In the genomic region with DNA sequence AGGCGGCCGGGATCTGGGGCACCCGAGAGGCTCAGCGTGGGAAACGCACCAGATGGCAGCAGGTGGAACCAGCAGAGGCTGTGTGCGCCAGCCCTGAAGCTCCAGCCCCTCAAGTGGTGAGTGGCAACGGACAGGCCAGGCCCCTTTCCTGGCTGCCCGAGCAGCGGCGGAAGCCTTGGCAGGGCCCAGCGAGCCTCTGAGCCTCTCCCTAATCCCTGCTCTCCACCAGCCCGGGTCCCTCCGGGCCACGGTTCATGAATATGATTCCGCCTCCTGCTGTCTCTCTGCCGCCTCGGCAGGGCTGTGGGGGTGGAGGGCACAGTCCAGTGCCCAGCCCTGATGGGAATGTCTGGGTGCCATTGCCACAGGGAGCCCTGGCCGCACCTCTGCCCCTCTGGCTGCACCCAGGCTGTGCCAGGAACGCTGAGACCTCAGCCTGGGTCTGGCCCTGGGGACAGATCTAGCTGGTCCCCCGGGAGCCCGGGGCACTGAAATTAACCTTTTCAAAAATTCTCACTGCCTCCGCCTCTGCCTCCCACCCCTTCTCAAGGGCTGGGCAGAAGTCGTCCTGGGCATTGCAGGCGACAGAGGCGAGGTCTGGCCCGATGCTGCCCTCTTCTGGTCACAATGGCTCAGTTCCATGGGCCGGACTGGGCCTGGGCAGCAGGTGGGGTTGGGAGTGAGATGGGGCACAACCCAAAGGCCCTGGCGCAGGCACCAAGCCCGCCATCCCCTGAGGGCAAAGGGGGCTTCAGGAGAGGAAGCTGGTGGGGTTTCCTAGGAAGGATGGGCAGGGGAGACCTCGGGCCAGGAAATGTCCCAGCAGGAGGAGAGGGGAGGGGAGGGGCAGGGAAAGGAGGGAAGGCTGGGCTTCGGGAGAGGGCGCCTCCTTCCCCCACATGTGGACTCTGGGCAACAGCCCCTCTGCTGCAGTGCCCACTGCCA, we compare ENCODE assay signal across 8 cellular contexts. TPM values are rescaled to one million over a fixed set of nuclear protein-coding genes. Genes with fewer than 3 reads are reported as not detected.
DNase-seq lines count a peak whose midpoint lies in the region; ATAC-seq and TF ChIP-seq lines count a peak whose summit lies in the region.

No MANE protein-coding gene starts in this region.

- peak; percentile 42 to 76 (median 64) for DNase-seq in CD4-positive, alpha-beta T cell
- DNase-seq in M059J (ENCODE audit: low read depth) (peak; percentile 67), cardiac septum (ENCODE audit: low spot score) (peak; percentile 85), posterior vena cava (ENCODE audit: low spot score) (peak; percentile 94), type B pancreatic cell (ENCODE audit: extremely low spot score, unreplicated experiment) (no peak)
- peak; percentile 76 to 85 for DNase-seq in activated naive CD4-positive, alpha-beta T cell treated with anti-CD3 and anti-CD28 coated beads, Interleukin-2, amount 50 U/mL, for 72 hours (ENCODE audit: low spot score in 2 of 2)

- no peaks in the 10 kb centered on the region for H3K9me3 Mint-ChIP-seq in CD4-positive, alpha-beta T cell
- H3K9me3 Mint-ChIP-seq in activated naive CD4-positive, alpha-beta T cell treated with anti-CD3 and anti-CD28 coated beads, Interleukin-2, amount 50 U/mL, for 72 hours: no peaks in the 10 kb centered on the region
- H3K9me3 Mint-ChIP-seq in type B pancreatic cell: no peaks in the 10 kb centered on the region

- POLR2A ChIA-PET in CD4-positive, alpha-beta T cell (lab: Charles Lee): interaction anchor here (0.6 kb wide), 1 partner anchor 309 kb away, joined by 3 read pairs; no protein-coding TSS in a partner anchor

- peaks cover 5% of the 10 kb centered on the region for H3K4me1 Mint-ChIP-seq in CD4-positive, alpha-beta T cell (ENCODE audit: low read depth)
- peaks cover 8% of the 10 kb centered on the region for H3K4me1 Mint-ChIP-seq in type B pancreatic cell (ENCODE audit: unreplicated experiment)

- no peak overlapping the region for H3K4me3 Mint-ChIP-seq in CD4-positive, alpha-beta T cell
- H3K4me3 Mint-ChIP-seq in type B pancreatic cell: no peak overlapping the region

- intact Hi-C loops in CD4-positive, alpha-beta T cell (cut with DNase I, micrococcal nuclease): loop anchor here in 1 of 2 experiments (1.0 to 10.0 kb wide), 4 partner anchors 113 to 679 kb away; no protein-coding TSS in a partner anchor
- intact Hi-C loops in cardiac septum (cut with DNase I) (loop anchor here (1.0 kb wide), 1 partner anchor 113 kb away; no protein-coding TSS in a partner anchor), posterior vena cava (cut with DNase I) (loop anchor here in 1 of 2 donors (10.0 kb wide), 1 partner anchor 99 kb away; no protein-coding TSS in a partner anchor)

- TF ChIP-seq CTCF in CD4-positive, alpha-beta T cell (IDR thresholded peaks at IDR 0.05): peak; percentile 82
- TF ChIP-seq CTCF in type B pancreatic cell (conservative IDR thresholded peaks at IDR 0.05): peak; percentile 92

- H3K27me3 Mint-ChIP-seq in CD4-positive, alpha-beta T cell: peaks cover 5% of the 10 kb centered on the region
- H3K27me3 Mint-ChIP-seq in type B pancreatic cell: peaks cover 15% of the 10 kb centered on the region

- H3K27me3 ChIP-seq in CD4-positive, alpha-beta T cell (ENCODE audit: control insufficient read depth, insufficient read depth, low read length): no peaks in the 10 kb centered on the region

- no peak overlapping the region for H3K27ac Mint-ChIP-seq in CD4-positive, alpha-beta T cell
- no peak overlapping the region for H3K27ac Mint-ChIP-seq in activated naive CD4-positive, alpha-beta T cell treated with anti-CD3 and anti-CD28 coated beads, Interleukin-2, amount 50 U/mL, for 72 hours
- H3K27ac Mint-ChIP-seq in type B pancreatic cell: no peak overlapping the region

- CTCF ChIA-PET in CD4-positive, alpha-beta T cell (lab: Charles Lee): no interaction called here

- no peaks in the 10 kb centered on the region for H3K36me3 Mint-ChIP-seq in CD4-positive, alpha-beta T cell (ENCODE audit: low read depth)
- H3K36me3 Mint-ChIP-seq in activated naive CD4-positive, alpha-beta T cell treated with anti-CD3 and anti-CD28 coated beads, Interleukin-2, amount 50 U/mL, for 72 hours: no peaks in the 10 kb centered on the region
- H3K36me3 Mint-ChIP-seq in type B pancreatic cell: no peaks in the 10 kb centered on the region

- H3K27ac ChIP-seq in CD4-positive, alpha-beta T cell (ENCODE audit: low read depth, low read length): no peak overlapping the region

- H3K9me3 ChIP-seq in CD4-positive, alpha-beta T cell (ENCODE audit: control insufficient read depth, low read length): no peaks in the 10 kb centered on the region

- ATAC-seq in CD4-positive, alpha-beta T cell (ENCODE audit: poor library complexity): peak; percentile 96
- ATAC-seq in GM19467 (IDR thresholded peaks at IDR 0.05; ENCODE audit: unreplicated experiment) (peak; percentile 80), SK-N-SH treated with all-trans-retinoic acid at 6 μM for 48 hours (peak; percentile 96)
- peak; percentile 94 to 96 for ATAC-seq in activated naive CD4-positive, alpha-beta T cell treated with anti-CD3 and anti-CD28 coated beads, Interleukin-2, amount 50 U/mL, for 72 hours

TF ChIP-seq in SK-N-SH treated with all-trans-retinoic acid at 6 μM for 48 hours, 23 proteins besides CTCF, POLR2A, EP300 and RAD21 (continues in another document):
- TF ChIP-seq ISL1 (CRISPR knock-in tag; IDR thresholded peaks at IDR 0.05) (no peak), OSR1 (CRISPR knock-in tag; IDR thresholded peaks at IDR 0.05) (no peak), PPARA (CRISPR knock-in tag; IDR thresholded peaks at IDR 0.05; ENCODE audit: borderline replicate concordance) (no peak), ZFP30 (CRISPR knock-in tag; IDR thresholded peaks at IDR 0.05) (no peak), SNAI2 (CRISPR knock-in tag; IDR thresholded peaks at IDR 0.05) (no peak), BACH2 (CRISPR knock-in tag; IDR thresholded peaks at IDR 0.05; ENCODE audit: borderline replicate concordance) (no peak), ZC3H10 (CRISPR knock-in tag; IDR thresholded peaks at IDR 0.05) (no peak)
- TF ChIP-seq, protein P1, sequence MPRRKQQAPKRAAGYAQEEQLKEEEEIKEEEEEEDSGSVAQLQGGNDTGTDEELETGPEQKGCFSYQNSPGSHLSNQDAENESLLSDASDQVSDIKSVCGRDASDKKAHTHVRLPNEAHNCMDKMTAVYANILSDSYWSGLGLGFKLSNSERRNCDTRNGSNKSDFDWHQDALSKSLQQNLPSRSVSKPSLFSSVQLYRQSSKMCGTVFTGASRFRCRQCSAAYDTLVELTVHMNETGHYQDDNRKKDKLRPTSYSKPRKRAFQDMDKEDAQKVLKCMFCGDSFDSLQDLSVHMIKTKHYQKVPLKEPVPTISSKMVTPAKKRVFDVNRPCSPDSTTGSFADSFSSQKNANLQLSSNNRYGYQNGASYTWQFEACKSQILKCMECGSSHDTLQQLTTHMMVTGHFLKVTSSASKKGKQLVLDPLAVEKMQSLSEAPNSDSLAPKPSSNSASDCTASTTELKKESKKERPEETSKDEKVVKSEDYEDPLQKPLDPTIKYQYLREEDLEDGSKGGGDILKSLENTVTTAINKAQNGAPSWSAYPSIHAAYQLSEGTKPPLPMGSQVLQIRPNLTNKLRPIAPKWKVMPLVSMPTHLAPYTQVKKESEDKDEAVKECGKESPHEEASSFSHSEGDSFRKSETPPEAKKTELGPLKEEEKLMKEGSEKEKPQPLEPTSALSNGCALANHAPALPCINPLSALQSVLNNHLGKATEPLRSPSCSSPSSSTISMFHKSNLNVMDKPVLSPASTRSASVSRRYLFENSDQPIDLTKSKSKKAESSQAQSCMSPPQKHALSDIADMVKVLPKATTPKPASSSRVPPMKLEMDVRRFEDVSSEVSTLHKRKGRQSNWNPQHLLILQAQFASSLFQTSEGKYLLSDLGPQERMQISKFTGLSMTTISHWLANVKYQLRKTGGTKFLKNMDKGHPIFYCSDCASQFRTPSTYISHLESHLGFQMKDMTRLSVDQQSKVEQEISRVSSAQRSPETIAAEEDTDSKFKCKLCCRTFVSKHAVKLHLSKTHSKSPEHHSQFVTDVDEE (CRISPR knock-in tag; IDR thresholded peaks at IDR 0.05): no peak
- TF ChIP-seq, protein P2, sequence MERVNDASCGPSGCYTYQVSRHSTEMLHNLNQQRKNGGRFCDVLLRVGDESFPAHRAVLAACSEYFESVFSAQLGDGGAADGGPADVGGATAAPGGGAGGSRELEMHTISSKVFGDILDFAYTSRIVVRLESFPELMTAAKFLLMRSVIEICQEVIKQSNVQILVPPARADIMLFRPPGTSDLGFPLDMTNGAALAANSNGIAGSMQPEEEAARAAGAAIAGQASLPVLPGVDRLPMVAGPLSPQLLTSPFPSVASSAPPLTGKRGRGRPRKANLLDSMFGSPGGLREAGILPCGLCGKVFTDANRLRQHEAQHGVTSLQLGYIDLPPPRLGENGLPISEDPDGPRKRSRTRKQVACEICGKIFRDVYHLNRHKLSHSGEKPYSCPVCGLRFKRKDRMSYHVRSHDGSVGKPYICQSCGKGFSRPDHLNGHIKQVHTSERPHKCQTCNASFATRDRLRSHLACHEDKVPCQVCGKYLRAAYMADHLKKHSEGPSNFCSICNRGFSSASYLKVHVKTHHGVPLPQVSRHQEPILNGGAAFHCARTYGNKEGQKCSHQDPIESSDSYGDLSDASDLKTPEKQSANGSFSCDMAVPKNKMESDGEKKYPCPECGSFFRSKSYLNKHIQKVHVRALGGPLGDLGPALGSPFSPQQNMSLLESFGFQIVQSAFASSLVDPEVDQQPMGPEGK (CRISPR knock-in tag; IDR thresholded peaks at IDR 0.05; ENCODE audit: borderline replicate concordance): no peak

RNA-seq across cellular contexts. Expression of a gene that starts 20.3 kb away (rescaled TPM):
- total RNA-seq in CD4-positive, alpha-beta T cell: not detected
- not detected in 2 replicates for total RNA-seq in M059J (2014; rRNA removed; shearing (Covaris generic))
- total RNA-seq in activated naive CD4-positive, alpha-beta T cell treated with anti-CD3 and anti-CD28 coated beads, Interleukin-2, amount 50 U/mL, for 72 hours: under 1 TPM in 1 of 2 donors, not detected in 1; 0.02 TPM
- total RNA-seq in cardiac septum: 0.03 TPM
- total RNA-seq in posterior vena cava: not detected
- 0.69 and 0.70 TPM in 2 replicates for total RNA-seq in type B pancreatic cell (ENCODE audit: low replicate concordance)

RNA-seq across cellular contexts. Expression of a gene that starts 38.0 kb away (rescaled TPM):
- 10 to 100 TPM; 14.4 TPM for total RNA-seq in CD4-positive, alpha-beta T cell
- total RNA-seq in M059J (2014; rRNA removed; shearing (Covaris generic)): 7.1 and 20.1 TPM in 2 replicates
- total RNA-seq in activated naive CD4-positive, alpha-beta T cell treated with anti-CD3 and anti-CD28 coated beads, Interleukin-2, amount 50 U/mL, for 72 hours: 10 to 100 TPM; 24.1 to 26.2 TPM
- total RNA-seq in cardiac septum: 7.2 TPM
- total RNA-seq in posterior vena cava: 1 to 10 TPM; 5.8 to 6.6 TPM
- total RNA-seq in type B pancreatic cell (ENCODE audit: low replicate concordance): 15.6 and 23.6 TPM in 2 replicates

RNA-seq across cellular contexts. Expression of a gene that starts 43.8 kb away (rescaled TPM):
- 1 to 10 TPM; 7.7 to 8.6 TPM for total RNA-seq in CD4-positive, alpha-beta T cell
- total RNA-seq in M059J (2014; rRNA removed; shearing (Covaris generic)): 4.5 and 12.5 TPM in 2 replicates
- 10 to 100 TPM in 1 of 2 donors, 1 to 10 TPM in 1; 8.5 to 12.3 TPM for total RNA-seq in activated naive CD4-positive, alpha-beta T cell treated with anti-CD3 and anti-CD28 coated beads, Interleukin-2, amount 50 U/mL, for 72 hours
- total RNA-seq in cardiac septum: 35.1 TPM
- 10 to 100 TPM; 13.8 to 17.0 TPM for total RNA-seq in posterior vena cava
- total RNA-seq in type B pancreatic cell (ENCODE audit: low replicate concordance): 29.2 and 56.2 TPM in 2 replicates
